1 cellular context compared by ENCODE assay signal in genomic region chr11:69683764-69684333, GRCh38.
TF ChIP-seq lines count a peak whose summit lies in the region.

No MANE protein-coding gene starts in this region.

TF ChIP-seq in HepG2, 621 proteins besides CTCF, POLR2A, EP300 and RAD21 (continued from another document and continues in another):
- TF ChIP-seq MAFF (IDR thresholded peaks at IDR 0.05; ENCODE audit: low read depth, low read length) (no peak), HDAC2 (CRISPR knock-in tag; IDR thresholded peaks at IDR 0.05) (0 out of 2 replicates have a peak, but pooled peaks have one; percentile 21), ZFX (CRISPR knock-in tag; IDR thresholded peaks at IDR 0.05; ENCODE audit: low read depth) (peak; percentile 53; the same call in 1 of the 2 replicates), ELK4 (CRISPR knock-in tag; IDR thresholded peaks at IDR 0.05; ENCODE audit: borderline replicate concordance) (no peak), ZNF160 (CRISPR knock-in tag; IDR thresholded peaks at IDR 0.05) (no peak), ZNF451 (CRISPR knock-in tag; IDR thresholded peaks at IDR 0.05) (0 out of 2 replicates have a peak, but pooled peaks have one; percentile 40), NR2F1 (CRISPR knock-in tag; IDR thresholded peaks at IDR 0.05) (no peak), XRCC5 (optimal IDR thresholded peaks at IDR 0.05; ENCODE audit: low read length) (peak; percentile 31), HMGXB4 (CRISPR knock-in tag; IDR thresholded peaks at IDR 0.05; ENCODE audit: borderline replicate concordance in 1 of 2, low read depth in 1 of 2) (peak; percentile 45 to 46; a peak in 2 of 4 replicates), ELF3 (CRISPR knock-in tag; IDR thresholded peaks at IDR 0.05) (peak; percentile 65), FOXJ3 (CRISPR knock-in tag; IDR thresholded peaks at IDR 0.05; ENCODE audit: borderline replicate concordance) (0 out of 2 replicates have a peak, but pooled peaks have one; percentile 34), ZNF274 (CRISPR knock-in tag; IDR thresholded peaks at IDR 0.05) (0 out of 2 replicates have a peak, but pooled peaks have one; percentile 56), ZNF770 (CRISPR knock-in tag; IDR thresholded peaks at IDR 0.05) (peak; percentile 42; the same call in 1 of the 2 replicates), PHF21A (CRISPR knock-in tag; IDR thresholded peaks at IDR 0.05) (peak; percentile 54; the same call in 1 of the 2 replicates), IRF2 (CRISPR knock-in tag; IDR thresholded peaks at IDR 0.05) (0 out of 2 replicates have a peak, but pooled peaks have one; percentile 30), ZNF691 (CRISPR knock-in tag; IDR thresholded peaks at IDR 0.05; ENCODE audit: borderline replicate concordance, low read depth) (0 out of 2 replicates have a peak, but pooled peaks have one; percentile 49), ERF (CRISPR knock-in tag; IDR thresholded peaks at IDR 0.05) (peak; percentile 55), ZBTB25 (CRISPR knock-in tag; IDR thresholded peaks at IDR 0.05) (0 out of 2 replicates have a peak, but pooled peaks have one; percentile 34), FOXK1 (CRISPR knock-in tag; IDR thresholded peaks at IDR 0.05; ENCODE audit: borderline replicate concordance, low read depth) (peak; percentile 19; the same call in 1 of the 2 replicates), NFIB (CRISPR knock-in tag; IDR thresholded peaks at IDR 0.05; ENCODE audit: borderline replicate concordance) (no peak), FOSL2 (CRISPR knock-in tag; IDR thresholded peaks at IDR 0.05) (peak; percentile 32; the same call in 1 of the 2 replicates), ZSCAN25 (CRISPR knock-in tag; IDR thresholded peaks at IDR 0.05) (0 out of 2 replicates have a peak, but pooled peaks have one; percentile 18), HDAC6 (IDR thresholded peaks at IDR 0.05; ENCODE audit: low read depth, low read length) (no peak), TBX2 (CRISPR knock-in tag; IDR thresholded peaks at IDR 0.05; ENCODE audit: borderline replicate concordance) (peak; percentile 32; the same call in 1 of the 2 replicates), ZBTB7B (CRISPR knock-in tag; IDR thresholded peaks at IDR 0.05) (peak; percentile 23; the same call in 1 of the 2 replicates), SMAD3 (CRISPR knock-in tag; IDR thresholded peaks at IDR 0.05) (0 out of 2 replicates have a peak, but pooled peaks have one; percentile 46), ZNF10 (CRISPR knock-in tag; IDR thresholded peaks at IDR 0.05; ENCODE audit: borderline replicate concordance, low read depth) (no peak), SAP130 (CRISPR knock-in tag; IDR thresholded peaks at IDR 0.05; ENCODE audit: low read depth) (peak; percentile 19), KAT8 (CRISPR knock-in tag; IDR thresholded peaks at IDR 0.05) (0 out of 2 replicates have a peak, but pooled peaks have one; percentile 35), ZNF441 (CRISPR knock-in tag; IDR thresholded peaks at IDR 0.05; ENCODE audit: borderline replicate concordance) (no peak), ZNF205 (CRISPR knock-in tag; IDR thresholded peaks at IDR 0.05) (0 out of 2 replicates have a peak, but pooled peaks have one; percentile 36), NCOA2 (CRISPR knock-in tag; IDR thresholded peaks at IDR 0.05) (0 out of 2 replicates have a peak, but pooled peaks have one; percentile 16), HNF4A (CRISPR knock-in tag; IDR thresholded peaks at IDR 0.05) (peak; percentile 69), STAG1 (CRISPR knock-in tag; IDR thresholded peaks at IDR 0.05) (peak; percentile 99), ZNF253 (CRISPR knock-in tag; IDR thresholded peaks at IDR 0.05; ENCODE audit: borderline replicate concordance) (no peak), ZNF574 (CRISPR knock-in tag; IDR thresholded peaks at IDR 0.05) (0 out of 2 replicates have a peak, but pooled peaks have one; percentile 34), CREB1 (IDR thresholded peaks at IDR 0.05) (no peak), CREB1 (CRISPR knock-in tag; IDR thresholded peaks at IDR 0.05) (no peak), ZNF687 (CRISPR knock-in tag; IDR thresholded peaks at IDR 0.05) (peak; percentile 49), THRA (CRISPR knock-in tag; IDR thresholded peaks at IDR 0.05; ENCODE audit: borderline replicate concordance) (peak; percentile 52; the same call in 1 of the 2 replicates), CHD4 (IDR thresholded peaks at IDR 0.05; ENCODE audit: borderline replicate concordance, low read length) (0 out of 2 replicates have a peak, but pooled peaks have one; percentile 3), KDM3A (CRISPR knock-in tag; IDR thresholded peaks at IDR 0.05; ENCODE audit: low read depth) (peak; percentile 79; the same call in 1 of the 2 replicates), KDM4B (CRISPR knock-in tag; IDR thresholded peaks at IDR 0.05) (no peak), ATAD3A (CRISPR knock-in tag; IDR thresholded peaks at IDR 0.05) (no peak), ZBTB34 (CRISPR knock-in tag; IDR thresholded peaks at IDR 0.05) (peak; percentile 96)
